15 cellular contexts compared by ENCODE assay signal in genomic region chr10:50152792-50153272, GRCh38.
DNase-seq lines count a peak whose midpoint lies in the region; ATAC-seq and TF ChIP-seq lines count a peak whose summit lies in the region.
"Had no signal": no experiment of that assay in that cellular context is flagged by ENCODE, and none has a peak within 500 bp of the region (broad histone marks: within the 10 kb centered on the region; RNA-seq: fewer than 3 reads in every experiment).

No MANE protein-coding gene starts in this region.

- no peaks in the 10 kb centered on the region for H3K27me3 Mint-ChIP-seq in glutamatergic neuron (ENCODE audit: unreplicated experiment)
- H3K27me3 Mint-ChIP-seq in activated CD8-positive, alpha-beta T cell treated with anti-CD3 and anti-CD28 coated beads, Interleukin-2, amount 10 ng/mL, durations not matched to agents 7 days and 5 days (ENCODE audit: low read depth) = peaks cover 11% of the 10 kb centered on the region
- H3K27me3 Mint-ChIP-seq in CD4-positive, alpha-beta T cell = peaks cover 11% of the 10 kb centered on the region

- DNase-seq in AG20443 (ENCODE audit: low spot score) (peak; percentile 12), NCI-H146 (lab: John Stamatoyannopoulos, UW) (peak; percentile 45), glutamatergic neuron (peak; percentile 46), neuronal stem cell (ENCODE audit: low spot score) (no peak), NCI-H187 treated with DMSO at 0.1 percent for 48 hours (lab: John Stamatoyannopoulos, UW) (no peak), OCI-M2 (lab: John Stamatoyannopoulos, UW; ENCODE audit: unreplicated experiment) (no peak)
- DNase-seq in activated CD8-positive, alpha-beta T cell treated with anti-CD3 and anti-CD28 coated beads, Interleukin-2, amount 10 ng/mL, durations not matched to agents 7 days and 5 days = no peak
- DNase-seq in CD4-positive, alpha-beta T cell = no peak
- DNase-seq: activated CD4-positive, CD25-positive, alpha-beta regulatory T cell; CD8-positive, alpha-beta memory T cell; NCI-H1930 had no signal

- H3K4me3 ChIP-seq in neuronal stem cell (ENCODE audit: low read length in 2 of 2) = no peak overlapping the region
- H3K4me3 ChIP-seq: GM12878, smooth muscle cell had no signal

- no peak overlapping the region for H2BK15ac ChIP-seq in neuronal stem cell (ENCODE audit: low read length)

- H3K27ac ChIP-seq in neuronal stem cell (replicated peaks; ENCODE audit: low read length) = no peak overlapping the region
- H3K27ac ChIP-seq in CD4-positive, alpha-beta T cell (ENCODE audit: low read depth, low read length) = no peak overlapping the region

- no peak overlapping the region for H2BK12ac ChIP-seq in neuronal stem cell (ENCODE audit: low read length)

- H3K36me3 Mint-ChIP-seq in glutamatergic neuron (ENCODE audit: unreplicated experiment) = no peaks in the 10 kb centered on the region
- no peaks in the 10 kb centered on the region for H3K36me3 Mint-ChIP-seq in activated CD8-positive, alpha-beta T cell treated with anti-CD3 and anti-CD28 coated beads, Interleukin-2, amount 10 ng/mL, durations not matched to agents 7 days and 5 days (ENCODE audit: low read depth)
- H3K36me3 Mint-ChIP-seq in CD4-positive, alpha-beta T cell (ENCODE audit: low read depth) = no peaks in the 10 kb centered on the region
- H3K36me3 Mint-ChIP-seq: CD8-positive, alpha-beta memory T cell; mesothelial cell of epicardium had no signal

- H3K4me2 ChIP-seq in neuronal stem cell (ENCODE audit: insufficient read depth, low read length, poor library complexity, severe bottlenecking) = peak overlapping the region; percentile 33
- H3K4me2 ChIP-seq: smooth muscle cell had no signal

- no peak overlapping the region for H3K4me3 Mint-ChIP-seq in glutamatergic neuron (ENCODE audit: unreplicated experiment)
- no peak overlapping the region for H3K4me3 Mint-ChIP-seq in activated CD8-positive, alpha-beta T cell treated with anti-CD3 and anti-CD28 coated beads, Interleukin-2, amount 10 ng/mL, durations not matched to agents 7 days and 5 days
- H3K4me3 Mint-ChIP-seq in CD4-positive, alpha-beta T cell = no peak overlapping the region
- H3K4me3 Mint-ChIP-seq: activated T-helper 1 cell treated with anti-CD3 and anti-CD28 coated beads, Interleukin-12 subunit alpha, Interleukin-12 subunit beta, Interleukin-2, Interleukin-4 antibody, amounts not matched to agents 30 ng/mL and 10 ng/mL and 1 ng/mL, durations not matched to agents 14 hours and 24 hours and 36 hours; CD8-positive, alpha-beta memory T cell; mesothelial cell of epicardium had no signal

- H3K18ac ChIP-seq in neuronal stem cell (ENCODE audit: low read length) = peak overlapping the region; percentile 64

- peaks cover 3% of the 10 kb centered on the region for H3K9me3 Mint-ChIP-seq in glutamatergic neuron (ENCODE audit: unreplicated experiment)
- no peaks in the 10 kb centered on the region for H3K9me3 Mint-ChIP-seq in activated CD8-positive, alpha-beta T cell treated with anti-CD3 and anti-CD28 coated beads, Interleukin-2, amount 10 ng/mL, durations not matched to agents 7 days and 5 days (ENCODE audit: insufficient read depth)
- H3K9me3 Mint-ChIP-seq in CD4-positive, alpha-beta T cell = no peaks in the 10 kb centered on the region
- H3K9me3 Mint-ChIP-seq: activated T-helper 1 cell treated with anti-CD3 and anti-CD28 coated beads, Interleukin-12 subunit alpha, Interleukin-12 subunit beta, Interleukin-2, Interleukin-4 antibody, amounts not matched to agents 30 ng/mL and 10 ng/mL and 1 ng/mL, durations not matched to agents 14 hours and 24 hours and 36 hours; mesothelial cell of epicardium had no signal

- CTCF ChIA-PET in activated CD8-positive, alpha-beta T cell treated with anti-CD3 and anti-CD28 coated beads, Interleukin-2, amount 10 ng/mL, durations not matched to agents 7 days and 5 days (lab: Charles Lee) = no interaction called here
- CTCF ChIA-PET in CD4-positive, alpha-beta T cell (lab: Charles Lee) = no interaction called here

- no peak overlapping the region for H3K9ac ChIP-seq in neuronal stem cell (ENCODE audit: low read depth, low read length, poor library complexity)

- no peak for TF ChIP-seq CTCF in glutamatergic neuron (IDR thresholded peaks at IDR 0.05; ENCODE audit: partially characterized antibody, unreplicated experiment)
- no peak for TF ChIP-seq CTCF in CD4-positive, alpha-beta T cell (IDR thresholded peaks at IDR 0.05)

- no peaks in the 10 kb centered on the region for H3K4me1 Mint-ChIP-seq in glutamatergic neuron (ENCODE audit: low read depth, unreplicated experiment)
- no peaks in the 10 kb centered on the region for H3K4me1 Mint-ChIP-seq in activated CD8-positive, alpha-beta T cell treated with anti-CD3 and anti-CD28 coated beads, Interleukin-2, amount 10 ng/mL, durations not matched to agents 7 days and 5 days (ENCODE audit: low read depth)
- H3K4me1 Mint-ChIP-seq in CD4-positive, alpha-beta T cell (ENCODE audit: low read depth) = no peaks in the 10 kb centered on the region
- H3K4me1 Mint-ChIP-seq: CD8-positive, alpha-beta memory T cell; mesothelial cell of epicardium had no signal

- H2BK5ac ChIP-seq in neuronal stem cell (ENCODE audit: low read length) = no peak overlapping the region

- no peaks in the 10 kb centered on the region for H3K9me3 ChIP-seq in neuronal stem cell (replicated peaks in 1 of 2; ENCODE audit: control insufficient read depth in 2 of 2, insufficient read depth in 1 of 2, low read depth in 1 of 2, low read length in 2 of 2)
- no peaks in the 10 kb centered on the region for H3K9me3 ChIP-seq in CD4-positive, alpha-beta T cell (ENCODE audit: control insufficient read depth, low read length)

- H2AFZ ChIP-seq in neuronal stem cell (ENCODE audit: low read length) = no peak overlapping the region

- H3K23ac ChIP-seq in neuronal stem cell (ENCODE audit: low read depth, low read length, poor library complexity) = no peak overlapping the region

- H3K27ac Mint-ChIP-seq in glutamatergic neuron (ENCODE audit: unreplicated experiment) = no peak overlapping the region
- no peak overlapping the region for H3K27ac Mint-ChIP-seq in activated CD8-positive, alpha-beta T cell treated with anti-CD3 and anti-CD28 coated beads, Interleukin-2, amount 10 ng/mL, durations not matched to agents 7 days and 5 days
- no peak overlapping the region for H3K27ac Mint-ChIP-seq in CD4-positive, alpha-beta T cell
- H3K27ac Mint-ChIP-seq: activated T-helper 1 cell treated with anti-CD3 and anti-CD28 coated beads, Interleukin-12 subunit alpha, Interleukin-12 subunit beta, Interleukin-2, Interleukin-4 antibody, amounts not matched to agents 30 ng/mL and 10 ng/mL and 1 ng/mL, durations not matched to agents 14 hours and 24 hours and 36 hours; mesothelial cell of epicardium had no signal

- H2BK120ac ChIP-seq in neuronal stem cell (ENCODE audit: low read depth, low read length) = no peak overlapping the region

- no peak overlapping the region for H3K14ac ChIP-seq in neuronal stem cell (ENCODE audit: low read length)

- no peaks in the 10 kb centered on the region for H3K4me1 ChIP-seq in neuronal stem cell (ENCODE audit: control insufficient read depth in 2 of 2, insufficient read depth in 1 of 2, low read depth in 1 of 2, low read length in 2 of 2)

- H3K36me3 ChIP-seq in neuronal stem cell (replicated peaks in 1 of 2; ENCODE audit: control insufficient read depth in 2 of 2, insufficient read depth in 2 of 2, low read length in 2 of 2) = no peaks in the 10 kb centered on the region

- no CpG with 5 or more reads among the region's 34 CpGs for WGBS in neuronal stem cell (ENCODE audit: extremely low coverage in 2 of 2, insufficient read length in 2 of 2, insufficient replicate concordance in 1 of 2), 2 donors

- H4K8ac ChIP-seq in neuronal stem cell (ENCODE audit: low read depth, low read length) = no peak overlapping the region

- intact Hi-C loops in CD4-positive, alpha-beta T cell (cut with DNase I, micrococcal nuclease) = no loop called here

- POLR2A ChIA-PET in activated CD8-positive, alpha-beta T cell treated with anti-CD3 and anti-CD28 coated beads, Interleukin-2, amount 10 ng/mL, durations not matched to agents 7 days and 5 days (lab: Charles Lee) = no interaction called here
- POLR2A ChIA-PET in CD4-positive, alpha-beta T cell (lab: Charles Lee) = no interaction called here

- no peaks in the 10 kb centered on the region for H3K79me1 ChIP-seq in neuronal stem cell (ENCODE audit: low read depth, low read length)

- ATAC-seq in activated CD8-positive, alpha-beta T cell treated with anti-CD3 and anti-CD28 coated beads, Interleukin-2, amount 10 ng/mL, durations not matched to agents 7 days and 5 days = no peak
- no peak for ATAC-seq in CD4-positive, alpha-beta T cell (ENCODE audit: poor library complexity)
- ATAC-seq: GM12878 had no signal

- H3K4ac ChIP-seq in neuronal stem cell (ENCODE audit: low read length) = no peak overlapping the region

- no peaks in the 10 kb centered on the region for H3K27me3 ChIP-seq in neuronal stem cell (ENCODE audit: control insufficient read depth in 3 of 3, insufficient read depth in 3 of 3, low read depth in 1 of 3, low read length in 3 of 3)
- no peaks in the 10 kb centered on the region for H3K27me3 ChIP-seq in CD4-positive, alpha-beta T cell (ENCODE audit: control insufficient read depth, insufficient read depth, low read length)

- H4K91ac ChIP-seq in neuronal stem cell (ENCODE audit: low read depth, low read length, poor library complexity) = no peak overlapping the region

- H2AK5ac ChIP-seq in neuronal stem cell (ENCODE audit: low read depth, low read length) = no peak overlapping the region

Comparison
In these comparisons a context has a peak if more than half of its experiments do, and no peak if none do; other contexts are left out.
1. DNase-seq: peak in AG20443 (single experiment), NCI-H146 (single experiment) and glutamatergic neuron (single experiment); none in neuronal stem cell (single experiment), activated CD8-positive, alpha-beta T cell treated with anti-CD3 and anti-CD28 coated beads, Interleukin-2, amount 10 ng/mL, durations not matched to agents 7 days and 5 days (single experiment), NCI-H187 treated with DMSO at 0.1 percent for 48 hours (single experiment), OCI-M2 (single experiment) and CD4-positive, alpha-beta T cell (0 of 10).